Comparison of ENCODE assay signal across 8 cellular contexts in genomic region chr5:163505049-163505474, GRCh38. TPM values are rescaled to one million over a fixed set of nuclear protein-coding genes. Genes with fewer than 3 reads are reported as not detected.
DNase-seq lines count a peak whose midpoint lies in the region; ATAC-seq and TF ChIP-seq lines count a peak whose summit lies in the region.

No MANE protein-coding gene starts in this region.

- peak overlapping the region; percentile 75 for H3K4me2 ChIP-seq in trophoblast cell (ENCODE audit: low read length)

- no peak overlapping the region for H2AFZ ChIP-seq in trophoblast cell (ENCODE audit: insufficient read depth, low read length, poor library complexity)

- H3K18ac ChIP-seq in trophoblast cell (ENCODE audit: low read length): no peak overlapping the region

- no peak for DNase-seq in esophagus squamous epithelium (lab: John Stamatoyannopoulos, UW)
- DNase-seq in trophoblast cell: no peak
- DNase-seq in pons (ENCODE audit: low spot score): no peak
- no peak for DNase-seq in kidney tubule cell (ENCODE audit: low spot score)
- DNase-seq in cortex of kidney (lab: John Stamatoyannopoulos, UW): no peak

- intact Hi-C loops in esophagus squamous epithelium (cut with DNase I): no loop called here

- H3K4me3 ChIP-seq in esophagus squamous epithelium: peak overlapping the region; percentile 74 to 94 (median 86)
- H3K4me3 ChIP-seq in trophoblast cell (ENCODE audit: low read depth, low read length): no peak overlapping the region

- ATAC-seq in GM19438 (IDR thresholded peaks at IDR 0.05; ENCODE audit: low read depth, unreplicated experiment) (peak; percentile 4), HG02840 (IDR thresholded peaks at IDR 0.05; ENCODE audit: low FRiP score, unreplicated experiment) (no peak)

- H2BK12ac ChIP-seq in trophoblast cell (ENCODE audit: low read length): no peak overlapping the region

- H2BK5ac ChIP-seq in trophoblast cell (ENCODE audit: low read depth, low read length, poor library complexity): peak overlapping the region; percentile 53

- H3K9ac ChIP-seq in trophoblast cell (ENCODE audit: low read length): no peak overlapping the region

- peaks cover 7% of the 10 kb centered on the region for H3K79me1 ChIP-seq in trophoblast cell (ENCODE audit: low read length)

- H3K4me1 ChIP-seq in esophagus squamous epithelium (peaks cover 0 to 64% (median 30%) of the 10 kb centered on the region in 3 donors), trophoblast cell (ENCODE audit: control insufficient read depth in 1 of 2, insufficient read depth in 2 of 2, low read length in 2 of 2) (peaks cover 0 to 3% of the 10 kb centered on the region in 2 experiments)

- peak overlapping the region; percentile 47 for H4K12ac ChIP-seq in trophoblast cell (ENCODE audit: low read depth, low read length)

- H3K79me2 ChIP-seq in trophoblast cell (ENCODE audit: control insufficient read depth, insufficient read depth, low read length, poor library complexity): peaks cover 7% of the 10 kb centered on the region

- peak overlapping the region; percentile 72 for H2BK120ac ChIP-seq in trophoblast cell (ENCODE audit: insufficient read depth, low read length, poor library complexity)

- no peak overlapping the region for H4K91ac ChIP-seq in trophoblast cell (ENCODE audit: low read depth, low read length)

- H3K36me3 ChIP-seq in esophagus squamous epithelium: no peaks in the 10 kb centered on the region
- peaks cover 0 to 1% of the 10 kb centered on the region in 2 experiments for H3K36me3 ChIP-seq in trophoblast cell (ENCODE audit: control insufficient read depth in 1 of 2, insufficient read depth in 2 of 2, low read length in 2 of 2)

- no peak overlapping the region for H3K14ac ChIP-seq in trophoblast cell (ENCODE audit: low read length)

- no peak overlapping the region for H2AK5ac ChIP-seq in trophoblast cell (ENCODE audit: low read length)

- peak overlapping the region; percentile 76 for H4K8ac ChIP-seq in trophoblast cell (ENCODE audit: low read depth, low read length)

- no peak for TF ChIP-seq POLR2A in esophagus squamous epithelium (IDR thresholded peaks at IDR 0.05)

- no peak overlapping the region for H3K23ac ChIP-seq in trophoblast cell (ENCODE audit: low read length)

- H3K27ac ChIP-seq in esophagus squamous epithelium (peak overlapping the region; percentile 97 to 100 (median 99)), trophoblast cell (ENCODE audit: low read depth, low read length) (peak overlapping the region; percentile 33)

- H3K4ac ChIP-seq in trophoblast cell (ENCODE audit: low read depth, low read length): no peak overlapping the region

- H3K27me3 ChIP-seq in esophagus squamous epithelium (no peaks in the 10 kb centered on the region), trophoblast cell (ENCODE audit: insufficient read depth, low read length) (no peaks in the 10 kb centered on the region)

- TF ChIP-seq CTCF in esophagus squamous epithelium (IDR thresholded peaks at IDR 0.05): no peak

- WGBS in esophagus squamous epithelium, 2 donors: 0% methylated on average over 9 to 12 of the region's 12 CpGs
- no CpG with 5 or more reads among the region's 12 CpGs for WGBS in trophoblast cell (ENCODE audit: extremely low coverage, insufficient coverage, insufficient read length)

- no peaks in the 10 kb centered on the region for H3K9me3 ChIP-seq in esophagus squamous epithelium
- H3K9me3 ChIP-seq in trophoblast cell (ENCODE audit: insufficient read depth, low read depth, low read length): no peaks in the 10 kb centered on the region

TF ChIP-seq in PFSK-1, 5 proteins besides CTCF, POLR2A, EP300 and RAD21:
- no peak for TF ChIP-seq POLR2AphosphoS5 (IDR thresholded peaks at IDR 0.05; ENCODE audit: low read depth, low read length)
- 0 out of 2 replicates have a peak, but pooled peaks have one; percentile 4 for TF ChIP-seq TAF1 (IDR thresholded peaks at IDR 0.05; ENCODE audit: borderline replicate concordance, insufficient read depth, low read length)
- no peak for TF ChIP-seq FOXP2 (optimal IDR thresholded peaks at IDR 0.05; ENCODE audit: borderline replicate concordance, extremely low read depth, extremely low read length, insufficient read depth)

RNA-seq across cellular contexts. Expression of gene MAT2B, which starts 0.4 kb away (rescaled TPM):
- polyA plus RNA-seq in PFSK-1 (2012; ENCODE audit: insufficient read length, low read depth): 32.8 TPM
- 10 to 100 TPM; 20.8 to 55.3 (median 44.8) TPM for total RNA-seq in esophagus squamous epithelium
- 21.8 TPM in 2 replicates for polyA plus RNA-seq in trophoblast cell (2013)

RNA-seq across cellular contexts. Expression of gene HMMR, which starts 44.6 kb away (rescaled TPM):
- 9.6 TPM for polyA plus RNA-seq in PFSK-1 (2012; ENCODE audit: insufficient read length, low read depth)
- 10 to 100 TPM in 2 of 4 donors, 1 to 10 TPM in 2; 3.2 to 23.7 (median 11.1) TPM for total RNA-seq in esophagus squamous epithelium
- 33.1 and 37.3 TPM in 2 replicates for polyA plus RNA-seq in trophoblast cell (2013)

RNA-seq across cellular contexts. Expression of gene NUDCD2, which starts 45.2 kb away (rescaled TPM):
- 39.6 TPM for polyA plus RNA-seq in PFSK-1 (2012; ENCODE audit: insufficient read length, low read depth)
- 10 to 100 TPM in 1 of 4 donors, 1 to 10 TPM in 3; 2.5 to 11.6 (median 6.1) TPM for total RNA-seq in esophagus squamous epithelium
- polyA plus RNA-seq in trophoblast cell (2013): 10.6 and 11.6 TPM in 2 replicates
